Comparison of ENCODE assay signal across 6 cellular contexts in genomic region chr17:7323731-7324437, GRCh38. TPM values are rescaled to one million over a fixed set of nuclear protein-coding genes. Genes with fewer than 3 reads are reported as not detected.
DNase-seq lines count a peak whose midpoint lies in the region; ATAC-seq and TF ChIP-seq lines count a peak whose summit lies in the region.

No MANE protein-coding gene starts in this region.

- H3K4me3 Mint-ChIP-seq in immature natural killer cell: no peak overlapping the region

- peaks cover 0 to 8% (median 3%) of the 10 kb centered on the region in 3 donors for H3K36me3 Mint-ChIP-seq in immature natural killer cell

- peaks cover 12 to 17% of the 10 kb centered on the region in 2 donors for H3K4me1 Mint-ChIP-seq in immature natural killer cell

- CTCF ChIA-PET in HEK293T (lab: Yijun Ruan, JAX): interaction anchor here (0.5 to 1.0 kb wide), 2 partner anchors 8 to 243 kb away, joined by 4 read pairs; no protein-coding TSS in a partner anchor

- H3K27ac Mint-ChIP-seq in immature natural killer cell: no peak overlapping the region

- DNase-seq in HEK293T (ENCODE audit: extremely low spot score) (peak; percentile 75), activated T-cell treated with anti-CD3 and anti-CD28 coated beads for 48 hours (ENCODE audit: low read depth) (peak; percentile 52), immature natural killer cell (peak; percentile 51 to 61 (median 56)), superior temporal gyrus (ENCODE audit: extremely low spot score) (peak; percentile 14), LoVo (ENCODE audit: low spot score) (no peak)

- POLR2A ChIA-PET in HEK293T (lab: Yijun Ruan, JAX): no interaction called here

- no peak for ATAC-seq in GM18870 (IDR thresholded peaks at IDR 0.05; ENCODE audit: unreplicated experiment)

- H3K27me3 Mint-ChIP-seq in immature natural killer cell (ENCODE audit: low read depth in 3 of 3): peaks cover 0 to 7% (median 3%) of the 10 kb centered on the region in 3 donors

- H3K9me3 Mint-ChIP-seq in immature natural killer cell: no peaks in the 10 kb centered on the region

TF ChIP-seq in HEK293T, 16 proteins besides CTCF, POLR2A, EP300 and RAD21:
- TF ChIP-seq BHLHE40 (IDR thresholded peaks at IDR 0.05; ENCODE audit: borderline replicate concordance): no peak
- no peak for TF ChIP-seq ZNF384 (IDR thresholded peaks at IDR 0.05)
- TF ChIP-seq SUZ12 (IDR thresholded peaks at IDR 0.05): no peak
- TF ChIP-seq SP1 (IDR thresholded peaks at IDR 0.05): no peak
- no peak for TF ChIP-seq NFRKB (IDR thresholded peaks at IDR 0.05)
- no peak for TF ChIP-seq ARNT (IDR thresholded peaks at IDR 0.05)

RNA-seq across cellular contexts. Expression of gene NEURL4, which starts 5.3 kb away (rescaled TPM):
- polyA plus RNA-seq in immature natural killer cell: 1 to 10 TPM in 2 of 3 donors, under 1 TPM in 1; 0.58 to 2.8 (median 1.4) TPM

RNA-seq across cellular contexts. Expression of gene GPS2, which starts 8.7 kb away (rescaled TPM):
- 100 to 1,000 TPM; 100 to 129 (median 123) TPM for polyA plus RNA-seq in immature natural killer cell

RNA-seq across cellular contexts. Expression of gene ACAP1, which starts 12.4 kb away (rescaled TPM):
- polyA plus RNA-seq in immature natural killer cell: 100 to 1,000 TPM; 137 to 227 (median 214) TPM

RNA-seq across cellular contexts. Expression of gene EIF5A, which starts 16.5 kb away (rescaled TPM):
- polyA plus RNA-seq in immature natural killer cell: 100 to 1,000 TPM; 235 to 814 (median 797) TPM

RNA-seq across cellular contexts. Expression of gene KCTD11, which starts 28.1 kb away (rescaled TPM):
- 10 to 100 TPM in 1 of 3 donors, 1 to 10 TPM in 2; 5.5 to 13.0 (median 9.4) TPM for polyA plus RNA-seq in immature natural killer cell
